In genomic region chr20:40954521-40955165, GRCh38 we compare ENCODE assay signal across 14 cellular contexts.
A peak's percentile ranks its signal among the peaks of the same experiment; 100 is the strongest.
DNase-seq lines count a peak whose midpoint lies in the region; ATAC-seq and TF ChIP-seq lines count a peak whose summit lies in the region.
"Had no signal": no experiment of that assay in that cellular context is flagged by ENCODE, and none has a peak within 500 bp of the region (broad histone marks: within the 10 kb centered on the region; RNA-seq: fewer than 3 reads in every experiment).

No MANE protein-coding gene starts in this region.

- CTCF ChIA-PET in activated CD8-positive, alpha-beta memory T cell treated with anti-CD3 and anti-CD28 coated beads, Interleukin-2, amount 10 ng/mL, durations not matched to agents 7 days and 5 days (lab: Charles Lee), result interaction anchor here (1.7 to 4.3 kb wide), 2 partner anchors 8 to 13 kb away, joined by 4 to 24 read pairs; no protein-coding TSS in a partner anchor

- no peak for TF ChIP-seq CTCF in osteocyte (IDR thresholded peaks at IDR 0.05)

- H3K27ac Mint-ChIP-seq in activated CD8-positive, alpha-beta memory T cell treated with anti-CD3 and anti-CD28 coated beads, Interleukin-2, amount 10 ng/mL, durations not matched to agents 7 days and 5 days, result no peak overlapping the region
- no peak overlapping the region for H3K27ac Mint-ChIP-seq in osteocyte (ENCODE audit: unreplicated experiment)
- H3K27ac Mint-ChIP-seq: CD4-positive, alpha-beta memory T cell had no signal

- peaks cover 3% of the 10 kb centered on the region for H3K36me3 Mint-ChIP-seq in activated CD8-positive, alpha-beta memory T cell treated with anti-CD3 and anti-CD28 coated beads, Interleukin-2, amount 10 ng/mL, durations not matched to agents 7 days and 5 days
- no peaks in the 10 kb centered on the region for H3K36me3 Mint-ChIP-seq in osteocyte (ENCODE audit: unreplicated experiment)
- H3K36me3 Mint-ChIP-seq: CD14-positive monocyte; CD4-positive, alpha-beta memory T cell had no signal

- peaks cover 23% of the 10 kb centered on the region for H3K27me3 Mint-ChIP-seq in activated CD8-positive, alpha-beta memory T cell treated with anti-CD3 and anti-CD28 coated beads, Interleukin-2, amount 10 ng/mL, durations not matched to agents 7 days and 5 days
- H3K27me3 Mint-ChIP-seq in osteocyte (ENCODE audit: unreplicated experiment), result peaks cover 33% of the 10 kb centered on the region

- H3K9me3 Mint-ChIP-seq in activated CD8-positive, alpha-beta memory T cell treated with anti-CD3 and anti-CD28 coated beads, Interleukin-2, amount 10 ng/mL, durations not matched to agents 7 days and 5 days (ENCODE audit: low read depth), result peaks cover 5% of the 10 kb centered on the region
- peaks cover 3% of the 10 kb centered on the region for H3K9me3 Mint-ChIP-seq in osteocyte (ENCODE audit: unreplicated experiment)

- peak; percentile 28 for DNase-seq in activated CD8-positive, alpha-beta memory T cell treated with anti-CD3 and anti-CD28 coated beads, Interleukin-2, amount 10 ng/mL, durations not matched to agents 7 days and 5 days
- peak; percentile 23 for DNase-seq in ecto neural progenitor cell (ENCODE audit: low spot score)
- peak; percentile 60 for DNase-seq in osteocyte (ENCODE audit: extremely low spot score, unreplicated experiment)
- DNase-seq in ureter (ENCODE audit: low spot score), result peak; percentile 18
- no peak for DNase-seq in stimulated activated CD4-positive, alpha-beta T cell treated with anti-CD3 and anti-CD28 coated beads, Interleukin-2, amount 100 ng/mL, for 48 hours
- no peak for DNase-seq in SW480 (ENCODE audit: low spot score)
- DNase-seq in retina, result no peak
- DNase-seq: CD4-positive, alpha-beta memory T cell; DMS153; DMS79; GDM1 had no signal

- peaks cover 11% of the 10 kb centered on the region for H3K4me1 Mint-ChIP-seq in activated CD8-positive, alpha-beta memory T cell treated with anti-CD3 and anti-CD28 coated beads, Interleukin-2, amount 10 ng/mL, durations not matched to agents 7 days and 5 days
- no peaks in the 10 kb centered on the region for H3K4me1 Mint-ChIP-seq in osteocyte (ENCODE audit: unreplicated experiment)
- H3K4me1 Mint-ChIP-seq: CD4-positive, alpha-beta memory T cell had no signal

- H3K4me3 Mint-ChIP-seq in activated CD8-positive, alpha-beta memory T cell treated with anti-CD3 and anti-CD28 coated beads, Interleukin-2, amount 10 ng/mL, durations not matched to agents 7 days and 5 days, result no peak overlapping the region
- no peak overlapping the region for H3K4me3 Mint-ChIP-seq in osteocyte (ENCODE audit: unreplicated experiment)
- H3K4me3 Mint-ChIP-seq: CD14-positive monocyte; CD4-positive, alpha-beta memory T cell had no signal

- ATAC-seq in activated CD8-positive, alpha-beta memory T cell treated with anti-CD3 and anti-CD28 coated beads, Interleukin-2, amount 10 ng/mL, durations not matched to agents 7 days and 5 days, result no peak
- no peak for ATAC-seq in GM21360 (IDR thresholded peaks at IDR 0.05; ENCODE audit: unreplicated experiment)
- ATAC-seq: A549 had no signal

Comparison
In these comparisons a context has a peak if more than half of its experiments do, and no peak if none do; other contexts are left out.
1. DNase-seq: peak in activated CD8-positive, alpha-beta memory T cell treated with anti-CD3 and anti-CD28 coated beads, Interleukin-2, amount 10 ng/mL, durations not matched to agents 7 days and 5 days (single experiment), ecto neural progenitor cell (single experiment), osteocyte (single experiment) and ureter (single experiment); none in stimulated activated CD4-positive, alpha-beta T cell treated with anti-CD3 and anti-CD28 coated beads, Interleukin-2, amount 100 ng/mL, for 48 hours (0 of 2), SW480 (single experiment) and retina (single experiment).